Comparison of ENCODE assay signal across 8 cellular contexts in the genomic region with DNA sequence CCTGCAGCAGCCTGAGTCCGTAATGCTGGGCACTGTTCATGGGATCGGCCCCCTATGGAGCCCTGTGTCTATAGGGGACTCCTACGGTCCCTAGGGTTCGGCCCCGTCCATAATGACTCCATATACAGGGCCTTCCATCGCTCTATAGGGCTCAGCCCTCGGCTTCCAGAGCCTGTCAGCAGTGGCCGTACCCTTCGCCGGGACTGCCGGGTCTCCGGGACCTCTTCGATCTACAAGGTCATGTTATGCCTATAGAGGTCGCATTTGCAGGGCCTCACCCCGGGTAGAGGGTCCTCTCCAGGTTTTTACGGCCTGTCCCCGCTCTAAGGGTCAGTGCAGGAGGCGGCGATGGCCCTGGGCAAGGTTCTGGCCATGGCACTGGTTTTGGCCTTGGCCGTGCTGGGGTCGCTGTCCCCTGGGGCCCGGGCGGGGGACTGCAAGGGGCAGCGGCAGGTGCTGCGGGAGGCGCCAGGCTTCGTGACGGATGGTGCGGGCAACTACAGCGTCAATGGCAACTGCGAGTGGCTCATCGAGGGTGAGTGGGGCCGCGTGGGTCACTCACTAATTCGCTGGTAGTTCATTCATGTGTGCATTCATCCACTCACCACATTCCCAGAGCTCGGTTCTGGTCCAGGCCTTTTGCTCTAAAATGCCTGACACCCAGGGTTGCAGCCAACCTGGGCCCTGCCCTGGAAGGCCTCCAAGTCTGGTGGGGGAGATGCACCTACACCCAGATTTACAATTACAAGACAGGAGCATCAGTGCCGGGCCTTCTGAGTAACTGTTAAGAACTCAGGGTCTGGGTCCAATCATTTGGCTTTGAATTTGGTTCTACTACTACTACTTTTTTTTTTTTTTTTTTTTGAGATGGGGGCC. TPM values are rescaled to one million over a fixed set of nuclear protein-coding genes. Genes with fewer than 3 reads are reported as not detected.
DNase-seq lines count a peak whose midpoint lies in the region; ATAC-seq and TF ChIP-seq lines count a peak whose summit lies in the region.

No MANE protein-coding gene starts in this region.

- peaks cover 0 to 6% (median 4%) of the 10 kb centered on the region in 5 donors for H3K36me3 Mint-ChIP-seq in naive thymus-derived CD4-positive, alpha-beta T cell

- H3K4me3 ChIP-seq in WI38 (ENCODE audit: low read depth, low read length) (peak overlapping the region; percentile 92), epithelial cell of esophagus (ENCODE audit: low read length) (peak overlapping the region; percentile 89)
- peak overlapping the region; percentile 95 for H3K4me3 ChIP-seq in naive thymus-derived CD4-positive, alpha-beta T cell (ENCODE audit: low read length)

- H3K27ac ChIP-seq in naive thymus-derived CD4-positive, alpha-beta T cell (ENCODE audit: low read depth, low read length): peak overlapping the region; percentile 84

- in situ Hi-C loops in ACHN (cut with HindIII; ENCODE audit: low pct_ligation_motif_present, low pct_unique_long_range_greater_than_20kb, low sequenced_read_pairs): no loop called here

- peak; percentile 12 for ATAC-seq in GM18907 (IDR thresholded peaks at IDR 0.05; ENCODE audit: unreplicated experiment)
- ATAC-seq in HG03442 (IDR thresholded peaks at IDR 0.05; ENCODE audit: unreplicated experiment): peak; percentile 13
- ATAC-seq in naive thymus-derived CD4-positive, alpha-beta T cell: peak; percentile 4

- CTCF ChIA-PET in naive thymus-derived CD4-positive, alpha-beta T cell (lab: Charles Lee): no interaction called here

- TF ChIP-seq CTCF in WI38 (IDR thresholded peaks at IDR 0.05; ENCODE audit: low read depth, low read length) (no peak), epithelial cell of esophagus (IDR thresholded peaks at IDR 0.05; ENCODE audit: insufficient read depth, low read depth, low read length, missing control alignments) (no peak)

- POLR2A ChIA-PET in naive thymus-derived CD4-positive, alpha-beta T cell (lab: Charles Lee): interaction anchor here (0.5 to 1.0 kb wide), 2 partner anchors 23 to 1474 kb away, joined by 3 to 5 read pairs; no protein-coding TSS in a partner anchor

- intact Hi-C loops in naive thymus-derived CD4-positive, alpha-beta T cell (cut with micrococcal nuclease): loop anchor here (1.0 to 5.0 kb wide), 19 partner anchors 13 to 1979 kb away; partner anchors contain the start of genes PAFAH1B3 (in 2 of the 2), PRR19 (in 2 of the 2), ZNF574 (in 2 of the 2) and C19orf47 (in 1 of the 2)

- H3K36me3 ChIP-seq in naive thymus-derived CD4-positive, alpha-beta T cell (ENCODE audit: control insufficient read depth in 2 of 3, insufficient read depth in 3 of 3, low read length in 3 of 3): peaks cover 0 to 5% (median 0%) of the 10 kb centered on the region in 3 experiments

- peaks cover 6 to 7% of the 10 kb centered on the region in 2 donors for H3K4me1 ChIP-seq in naive thymus-derived CD4-positive, alpha-beta T cell (ENCODE audit: control insufficient read depth in 2 of 2, insufficient read depth in 2 of 2, low read length in 2 of 2)

- peaks cover 6 to 28% (median 16%) of the 10 kb centered on the region in 5 donors for H3K27me3 Mint-ChIP-seq in naive thymus-derived CD4-positive, alpha-beta T cell

- peak overlapping the region; percentile 89 to 96 (median 94) for H3K4me3 Mint-ChIP-seq in naive thymus-derived CD4-positive, alpha-beta T cell

- H3K4me1 Mint-ChIP-seq in naive thymus-derived CD4-positive, alpha-beta T cell: peaks cover 13 to 29% (median 22%) of the 10 kb centered on the region in 7 donors

- peaks cover 0 to 4% (median 0%) of the 10 kb centered on the region in 11 donors for H3K9me3 Mint-ChIP-seq in naive thymus-derived CD4-positive, alpha-beta T cell

- H3K27me3 ChIP-seq in naive thymus-derived CD4-positive, alpha-beta T cell (ENCODE audit: control insufficient read depth in 2 of 2, insufficient read depth in 2 of 2, low read length in 2 of 2): peaks cover 0 to 4% of the 10 kb centered on the region in 2 donors

- H3K9me3 ChIP-seq in naive thymus-derived CD4-positive, alpha-beta T cell (ENCODE audit: control insufficient read depth in 2 of 3, low read length in 3 of 3): no peaks in the 10 kb centered on the region

- H3K27ac Mint-ChIP-seq in naive thymus-derived CD4-positive, alpha-beta T cell: peak overlapping the region; percentile 51 to 93 (median 82)

- DNase-seq in ACHN (peak; percentile 7), epithelial cell of esophagus (ENCODE audit: low read depth) (no peak), NCI-H2107 (lab: John Stamatoyannopoulos, UW) (no peak), NCI-H1048 (lab: John Stamatoyannopoulos, UW) (no peak)
- peak in 4 of 9 donors; percentile 23 to 40 (median 34) for DNase-seq in naive thymus-derived CD4-positive, alpha-beta T cell

RNA-seq across cellular contexts. Expression of gene MEGF8, which starts 0.7 kb away (rescaled TPM):
- total RNA-seq in naive thymus-derived CD4-positive, alpha-beta T cell: 1 to 10 TPM; 6.7 to 9.3 (median 8.6) TPM
- polyA plus RNA-seq in naive thymus-derived CD4-positive, alpha-beta T cell: under 1 TPM; 0.40 TPM

RNA-seq across cellular contexts. Expression of gene TMEM145, which starts 13.0 kb away (rescaled TPM):
- total RNA-seq in naive thymus-derived CD4-positive, alpha-beta T cell: not detected
- polyA plus RNA-seq in naive thymus-derived CD4-positive, alpha-beta T cell: not detected

RNA-seq across cellular contexts. Expression of gene PAFAH1B3, which starts 23.7 kb away (rescaled TPM):
- 10 to 100 TPM; 11.7 to 36.9 (median 16.9) TPM for total RNA-seq in naive thymus-derived CD4-positive, alpha-beta T cell
- 10 to 100 TPM; 52.6 to 73.4 TPM for polyA plus RNA-seq in naive thymus-derived CD4-positive, alpha-beta T cell

RNA-seq across cellular contexts. Expression of gene PRR19, which starts 24.2 kb away (rescaled TPM):
- under 1 TPM in 4 of 5 experiments, not detected in 1; 0.32 to 0.68 (median 0.38) TPM for total RNA-seq in naive thymus-derived CD4-positive, alpha-beta T cell
- polyA plus RNA-seq in naive thymus-derived CD4-positive, alpha-beta T cell: under 1 TPM; 0.48 to 0.61 TPM

RNA-seq across cellular contexts. Expression of gene CIC, which starts 57.1 kb away (rescaled TPM):
- total RNA-seq in naive thymus-derived CD4-positive, alpha-beta T cell: 100 to 1,000 TPM in 3 of 5 experiments, 10 to 100 TPM in 2; 90.4 to 134 (median 102) TPM
- polyA plus RNA-seq in naive thymus-derived CD4-positive, alpha-beta T cell: 1 to 10 TPM; 1.5 to 2.6 TPM
